ENCODE assay signal across 31 cellular contexts in the genomic region with DNA sequence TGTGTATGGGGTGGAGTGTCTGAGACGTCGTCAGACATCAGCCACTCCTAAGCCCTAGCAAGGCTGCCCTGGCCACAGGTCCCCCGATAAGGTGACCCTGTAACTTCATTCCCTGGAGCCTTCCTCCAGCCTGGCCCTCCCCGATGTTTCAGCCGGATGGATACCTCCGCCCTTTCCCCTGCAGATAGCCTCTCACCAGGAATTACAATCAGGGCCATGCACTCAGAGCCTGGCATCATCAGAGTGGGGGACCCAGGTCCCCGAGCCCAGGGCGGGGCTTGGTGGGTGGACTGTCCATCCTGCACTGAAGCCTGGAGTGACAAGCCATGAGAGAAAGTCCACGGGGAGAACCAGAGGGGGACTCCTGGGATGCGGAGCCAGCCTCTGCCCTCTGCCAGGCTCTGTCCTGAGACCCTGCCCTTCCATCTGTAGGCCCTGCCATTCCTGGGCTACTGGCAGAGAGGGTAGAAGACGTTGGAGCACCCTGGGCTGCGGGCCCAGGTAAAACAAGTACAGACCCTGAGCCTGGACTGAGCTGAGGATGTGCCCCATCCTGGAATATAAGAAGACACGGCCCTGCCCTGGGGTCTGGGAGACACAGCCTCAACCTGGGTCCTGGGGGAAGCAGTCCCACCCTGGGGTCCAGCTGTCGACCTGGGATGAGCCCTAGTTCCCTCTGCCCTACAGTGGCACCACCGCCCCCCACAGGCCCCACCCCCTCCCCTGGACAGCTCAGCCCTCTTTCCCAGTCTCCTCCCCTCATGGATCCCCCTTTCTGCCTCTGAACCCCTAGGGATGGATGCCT. TPM values are rescaled to one million over a fixed set of nuclear protein-coding genes. Genes with fewer than 3 reads are reported as not detected.
"Had no signal": no experiment of that assay in that cellular context is flagged by ENCODE, and none has a peak within 500 bp of the region (broad histone marks: within the 10 kb centered on the region; RNA-seq: fewer than 3 reads in every experiment).

No MANE protein-coding gene starts in this region.

- H3K9me3 ChIP-seq: ascending aorta, body of pancreas, SJCRH30, SK-N-SH had no signal

- H3K27ac Mint-ChIP-seq: activated CD4-positive, alpha-beta memory T cell treated with anti-CD3 and anti-CD28 coated beads for 36 hours; activated CD4-positive, alpha-beta T cell treated with anti-CD3 and anti-CD28 coated beads, Interleukin-2, amount 10 ng/mL, durations not matched to agents 7 days and 5 days; activated naive CD4-positive, alpha-beta T cell treated with anti-CD3 and anti-CD28 coated beads, Interleukin-2, amount 50 U/mL, for 24 hours; IgD-negative memory B cell had no signal

- H3K9me3 Mint-ChIP-seq: activated CD4-positive, alpha-beta memory T cell treated with anti-CD3 and anti-CD28 coated beads for 36 hours; activated CD4-positive, alpha-beta T cell treated with anti-CD3 and anti-CD28 coated beads, Interleukin-2, amount 10 ng/mL, durations not matched to agents 7 days and 5 days; activated naive CD4-positive, alpha-beta T cell treated with anti-CD3 and anti-CD28 coated beads, Interleukin-2, amount 50 U/mL, for 24 hours; activated T-cell treated with anti-CD3 and anti-CD28 coated beads, Interleukin-2, amount 50 U/mL, for 4 hours; IgD-negative memory B cell had no signal

- DNase-seq: activated CD4-positive, alpha-beta T cell treated with anti-CD3 and anti-CD28 coated beads, Interleukin-2, amount 10 ng/mL, durations not matched to agents 7 days and 5 days; activated CD4-positive, CD25-positive, alpha-beta regulatory T cell; activated CD8-positive, alpha-beta memory T cell treated with anti-CD3 and anti-CD28 coated beads for 24 hours; activated gamma-delta T cell treated with Interleukin-2 at 50 U/mL for 16 hours; activated T-cell treated with anti-CD3 and anti-CD28 coated beads, Interleukin-2, amount 50 U/mL, for 4 hours; body of pancreas; KG1; NCI-H1092 treated with DMSO at 0.1 percent for 48 hours; NCI-H1417 treated with DMSO at 0.1 percent for 48 hours; NCI-H1694; NCI-H2029; NCI-H2107; NCI-H2171 treated with DMSO at 0.1 percent for 48 hours; NCI-H345; NCI-H510A; NCI-H526 treated with DMSO at 0.1 percent for 48 hours; NCI-H82; Right ventricle myocardium superior; RPMI8226; SJCRH30; SK-N-SH; T-helper 1 cell had no signal

- H3K4me3 ChIP-seq: ascending aorta, body of pancreas, SJCRH30 had no signal

- H3K36me3 ChIP-seq: ascending aorta, SJCRH30 had no signal

- H3K36me3 Mint-ChIP-seq: activated CD4-positive, alpha-beta memory T cell treated with anti-CD3 and anti-CD28 coated beads for 36 hours; activated naive CD4-positive, alpha-beta T cell treated with anti-CD3 and anti-CD28 coated beads, Interleukin-2, amount 50 U/mL, for 24 hours; IgD-negative memory B cell had no signal

- H3K4me3 Mint-ChIP-seq: activated CD4-positive, alpha-beta memory T cell treated with anti-CD3 and anti-CD28 coated beads for 36 hours; activated CD4-positive, alpha-beta T cell treated with anti-CD3 and anti-CD28 coated beads, Interleukin-2, amount 10 ng/mL, durations not matched to agents 7 days and 5 days; activated naive CD4-positive, alpha-beta T cell treated with anti-CD3 and anti-CD28 coated beads, Interleukin-2, amount 50 U/mL, for 24 hours; activated T-cell treated with anti-CD3 and anti-CD28 coated beads, Interleukin-2, amount 50 U/mL, for 4 hours; IgD-negative memory B cell had no signal

- H3K4me1 ChIP-seq: ascending aorta, SJCRH30 had no signal

- ATAC-seq: activated T-cell treated with anti-CD3 and anti-CD28 coated beads, Interleukin-2, amount 50 U/mL, for 4 hours; body of pancreas had no signal

- H3K27me3 ChIP-seq: SJCRH30 had no signal

- H3K27ac ChIP-seq: ascending aorta, body of pancreas, SJCRH30, VCaP had no signal

RNA-seq across cellular contexts. Expression of gene WNT3A, which starts 58.9 kb away (rescaled TPM):
- total RNA-seq: activated CD4-positive, alpha-beta memory T cell treated with anti-CD3 and anti-CD28 coated beads for 36 hours; activated CD4-positive, alpha-beta T cell treated with anti-CD3 and anti-CD28 coated beads, Interleukin-2, amount 10 ng/mL, durations not matched to agents 7 days and 5 days; activated T-cell treated with anti-CD3 and anti-CD28 coated beads, Interleukin-2, amount 50 U/mL, for 4 hours; ascending aorta; body of pancreas; LHCN-M2; M059J; OCI-LY7; Right ventricle myocardium superior; SJCRH30; T-helper 2 cell treated with Interferon-gamma antibody and Interleukin-4, amounts not matched to agents 100 ng/mL and 5 ng/mL, for 36 hours had no signal
